In the genomic region with DNA sequence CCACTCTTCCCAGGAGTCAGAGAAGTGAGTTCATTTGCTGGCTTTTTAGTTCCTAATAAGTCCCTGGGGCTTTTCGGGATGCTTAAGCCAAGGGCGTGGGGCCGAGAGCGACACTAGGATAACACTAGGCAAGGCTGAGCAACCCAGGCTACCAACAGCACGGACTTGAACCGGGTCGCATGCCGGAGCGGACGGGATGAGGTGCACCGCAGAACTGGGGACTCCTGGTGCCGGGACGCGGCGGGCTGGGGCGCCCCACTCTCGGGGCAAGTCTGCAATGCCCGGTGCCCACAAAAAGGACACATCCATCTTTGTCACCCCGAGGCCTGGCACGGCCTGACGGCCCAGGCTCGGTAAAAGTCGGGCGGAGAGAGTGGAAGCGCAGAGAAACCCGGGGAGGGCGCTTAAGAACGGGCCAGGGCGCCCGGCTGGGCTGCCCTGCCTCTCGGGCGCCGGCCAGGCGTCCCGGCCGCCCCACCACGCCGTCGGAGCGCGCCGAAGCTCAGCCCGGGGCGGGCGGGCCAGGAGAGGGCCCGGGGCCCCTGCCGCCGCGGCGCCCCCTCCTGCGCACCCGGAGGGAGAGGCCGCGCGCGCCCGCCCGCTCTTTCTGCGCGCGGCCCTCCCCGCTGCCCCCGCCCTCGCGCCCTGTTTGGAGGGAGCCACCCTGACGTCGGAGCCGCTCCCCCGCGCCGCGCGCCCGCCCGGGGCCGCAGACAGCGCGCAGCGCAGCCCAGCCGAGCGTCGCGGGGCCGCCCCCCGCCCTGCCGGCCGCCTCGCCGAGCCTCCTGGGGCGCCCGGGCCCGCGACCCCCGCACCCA, we compare ENCODE assay signal across 8 cellular contexts. TPM values are rescaled to one million over a fixed set of nuclear protein-coding genes. Genes with fewer than 3 reads are reported as not detected.
DNase-seq lines count a peak whose midpoint lies in the region; ATAC-seq and TF ChIP-seq lines count a peak whose summit lies in the region.

A gene with protein sequence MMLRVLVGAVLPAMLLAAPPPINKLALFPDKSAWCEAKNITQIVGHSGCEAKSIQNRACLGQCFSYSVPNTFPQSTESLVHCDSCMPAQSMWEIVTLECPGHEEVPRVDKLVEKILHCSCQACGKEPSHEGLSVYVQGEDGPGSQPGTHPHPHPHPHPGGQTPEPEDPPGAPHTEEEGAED (plus strand): TSS at position 710 of the 818 bp plus-strand sequence. CDS start 10,720 bp downstream, outside the sequence.

- no peak for TF ChIP-seq CTCF in liver (IDR thresholded peaks at IDR 0.05; ENCODE audit: low read depth, low read length, missing input control)

- H3K36me3 ChIP-seq in liver (ENCODE audit: control insufficient read depth in 4 of 4, insufficient read depth in 3 of 4, low read depth in 1 of 4, low read length in 3 of 4): no peaks in the 10 kb centered on the region

- no peak for ATAC-seq in GM19455 (IDR thresholded peaks at IDR 0.05; ENCODE audit: unreplicated experiment)

- DNase-seq in ELR (ENCODE audit: low read depth) (peak; percentile 69), dermis microvascular lymphatic vessel endothelial cell (ENCODE audit: low read depth in 2 of 2) (peak; percentile 41 to 78), NCI-H2107 (lab: John Stamatoyannopoulos, UW) (no peak)
- no peak for DNase-seq in Jurkat, Clone E6-1 (ENCODE audit: low read depth, low spot score)
- DNase-seq in activated CD4-positive, alpha-beta T cell treated with anti-CD3 and anti-CD28 coated beads, Interleukin-2, amount 50 U/mL, for 4 hours: peak; percentile 69 to 76
- DNase-seq in stimulated activated CD4-positive, alpha-beta T cell treated with anti-CD3 and anti-CD28 coated beads, Interleukin-4, amount 100 ng/mL, for 24 hours: peak; percentile 73

- peaks cover 0 to 8% (median 0%) of the 10 kb centered on the region in 4 donors for H3K27me3 ChIP-seq in liver (ENCODE audit: control insufficient read depth in 4 of 4, insufficient read depth in 4 of 4, low read length in 3 of 4)

- peak within 1 kb of the TSS; percentile 47 for H3K4me3 ChIP-seq in Jurkat, Clone E6-1 (ENCODE audit: low read length)
- peak within 1 kb of the TSS; percentile 15 to 62 (median 57) for H3K4me3 ChIP-seq in liver (ENCODE audit: low read depth in 1 of 3, low read length in 3 of 3)

- no peaks in the 10 kb centered on the region for H3K9me3 ChIP-seq in liver (ENCODE audit: control insufficient read depth in 4 of 4, low read length in 3 of 4)

- 3% methylated on average over 94 of the region's 94 CpGs for WGBS in liver

- peak within 1 kb of the TSS in 1 of 2 donors; percentile 49 for H3K27ac ChIP-seq in liver (ENCODE audit: low read depth in 1 of 2, low read length in 2 of 2)

- TF ChIP-seq RAD21 in liver (IDR thresholded peaks at IDR 0.05): no peak

- peaks cover 3 to 12% (median 8%) of the 10 kb centered on the region in 4 donors for H3K4me1 ChIP-seq in liver (ENCODE audit: control insufficient read depth in 4 of 4, insufficient read depth in 4 of 4, low read length in 3 of 4)

- H3K9ac ChIP-seq in liver (ENCODE audit: low read depth in 1 of 2, low read length in 2 of 2): peak within 1 kb of the TSS in 1 of 2 donors; percentile 16

TF ChIP-seq in liver, 16 proteins besides CTCF, POLR2A, EP300 and RAD21:
- TF ChIP-seq, protein P1, sequence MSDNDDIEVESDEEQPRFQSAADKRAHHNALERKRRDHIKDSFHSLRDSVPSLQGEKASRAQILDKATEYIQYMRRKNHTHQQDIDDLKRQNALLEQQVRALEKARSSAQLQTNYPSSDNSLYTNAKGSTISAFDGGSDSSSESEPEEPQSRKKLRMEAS (IDR thresholded peaks at IDR 0.05): no peak
- TF ChIP-seq NR2F2 (IDR thresholded peaks at IDR 0.05): no peak
- no peak for TF ChIP-seq GABPA (IDR thresholded peaks at IDR 0.05 in 1 of 2, conservative IDR thresholded peaks at IDR 0.05 in 1 of 2)
- no peak for TF ChIP-seq HNF4G (IDR thresholded peaks at IDR 0.05)
- TF ChIP-seq, protein P2, sequence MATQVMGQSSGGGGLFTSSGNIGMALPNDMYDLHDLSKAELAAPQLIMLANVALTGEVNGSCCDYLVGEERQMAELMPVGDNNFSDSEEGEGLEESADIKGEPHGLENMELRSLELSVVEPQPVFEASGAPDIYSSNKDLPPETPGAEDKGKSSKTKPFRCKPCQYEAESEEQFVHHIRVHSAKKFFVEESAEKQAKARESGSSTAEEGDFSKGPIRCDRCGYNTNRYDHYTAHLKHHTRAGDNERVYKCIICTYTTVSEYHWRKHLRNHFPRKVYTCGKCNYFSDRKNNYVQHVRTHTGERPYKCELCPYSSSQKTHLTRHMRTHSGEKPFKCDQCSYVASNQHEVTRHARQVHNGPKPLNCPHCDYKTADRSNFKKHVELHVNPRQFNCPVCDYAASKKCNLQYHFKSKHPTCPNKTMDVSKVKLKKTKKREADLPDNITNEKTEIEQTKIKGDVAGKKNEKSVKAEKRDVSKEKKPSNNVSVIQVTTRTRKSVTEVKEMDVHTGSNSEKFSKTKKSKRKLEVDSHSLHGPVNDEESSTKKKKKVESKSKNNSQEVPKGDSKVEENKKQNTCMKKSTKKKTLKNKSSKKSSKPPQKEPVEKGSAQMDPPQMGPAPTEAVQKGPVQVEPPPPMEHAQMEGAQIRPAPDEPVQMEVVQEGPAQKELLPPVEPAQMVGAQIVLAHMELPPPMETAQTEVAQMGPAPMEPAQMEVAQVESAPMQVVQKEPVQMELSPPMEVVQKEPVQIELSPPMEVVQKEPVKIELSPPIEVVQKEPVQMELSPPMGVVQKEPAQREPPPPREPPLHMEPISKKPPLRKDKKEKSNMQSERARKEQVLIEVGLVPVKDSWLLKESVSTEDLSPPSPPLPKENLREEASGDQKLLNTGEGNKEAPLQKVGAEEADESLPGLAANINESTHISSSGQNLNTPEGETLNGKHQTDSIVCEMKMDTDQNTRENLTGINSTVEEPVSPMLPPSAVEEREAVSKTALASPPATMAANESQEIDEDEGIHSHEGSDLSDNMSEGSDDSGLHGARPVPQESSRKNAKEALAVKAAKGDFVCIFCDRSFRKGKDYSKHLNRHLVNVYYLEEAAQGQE (IDR thresholded peaks at IDR 0.05): no peak
- no peak for TF ChIP-seq FOXA2 (IDR thresholded peaks at IDR 0.05)
- TF ChIP-seq RXRA (IDR thresholded peaks at IDR 0.05): no peak
- no peak for TF ChIP-seq JUND (IDR thresholded peaks at IDR 0.05)
- no peak for TF ChIP-seq HNF4A (conservative IDR thresholded peaks at IDR 0.05)
- no peak for TF ChIP-seq TAF1 (conservative IDR thresholded peaks at IDR 0.05)
- TF ChIP-seq YY1 (IDR thresholded peaks at IDR 0.05): no peak
- TF ChIP-seq EGR1 (IDR thresholded peaks at IDR 0.05; ENCODE audit: low read depth in 2 of 2): no peak
- TF ChIP-seq FOXA1 (IDR thresholded peaks at IDR 0.05): no peak
- TF ChIP-seq, protein P3, sequence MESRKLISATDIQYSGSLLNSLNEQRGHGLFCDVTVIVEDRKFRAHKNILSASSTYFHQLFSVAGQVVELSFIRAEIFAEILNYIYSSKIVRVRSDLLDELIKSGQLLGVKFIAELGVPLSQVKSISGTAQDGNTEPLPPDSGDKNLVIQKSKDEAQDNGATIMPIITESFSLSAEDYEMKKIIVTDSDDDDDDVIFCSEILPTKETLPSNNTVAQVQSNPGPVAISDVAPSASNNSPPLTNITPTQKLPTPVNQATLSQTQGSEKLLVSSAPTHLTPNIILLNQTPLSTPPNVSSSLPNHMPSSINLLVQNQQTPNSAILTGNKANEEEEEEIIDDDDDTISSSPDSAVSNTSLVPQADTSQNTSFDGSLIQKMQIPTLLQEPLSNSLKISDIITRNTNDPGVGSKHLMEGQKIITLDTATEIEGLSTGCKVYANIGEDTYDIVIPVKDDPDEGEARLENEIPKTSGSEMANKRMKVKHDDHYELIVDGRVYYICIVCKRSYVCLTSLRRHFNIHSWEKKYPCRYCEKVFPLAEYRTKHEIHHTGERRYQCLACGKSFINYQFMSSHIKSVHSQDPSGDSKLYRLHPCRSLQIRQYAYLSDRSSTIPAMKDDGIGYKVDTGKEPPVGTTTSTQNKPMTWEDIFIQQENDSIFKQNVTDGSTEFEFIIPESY (IDR thresholded peaks at IDR 0.05): no peak
- no peak for TF ChIP-seq SP1 (IDR thresholded peaks at IDR 0.05)
- TF ChIP-seq, protein P4, sequence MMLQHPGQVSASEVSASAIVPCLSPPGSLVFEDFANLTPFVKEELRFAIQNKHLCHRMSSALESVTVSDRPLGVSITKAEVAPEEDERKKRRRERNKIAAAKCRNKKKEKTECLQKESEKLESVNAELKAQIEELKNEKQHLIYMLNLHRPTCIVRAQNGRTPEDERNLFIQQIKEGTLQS (IDR thresholded peaks at IDR 0.05): no peak

RNA-seq across cellular contexts. Expression of the gene that starts here (rescaled TPM):
- polyA plus RNA-seq in Jurkat, Clone E6-1 (2012; ENCODE audit: insufficient read depth, insufficient read length): 25.4 TPM
- total RNA-seq in dermis microvascular lymphatic vessel endothelial cell (91.4 and 236 TPM in 2 replicates), liver (1 to 10 TPM; 1.7 to 1.8 TPM)
- polyA plus RNA-seq in liver: 1 to 10 TPM in 1 of 2 donors, under 1 TPM in 1; 0.72 to 4.4 TPM

Comparison
In these comparisons a context has a peak if more than half of its experiments do, and no peak if none do; other contexts are left out.
1. RNA of the gene that starts here (total RNA-seq): 91.4 to 236 TPM in dermis microvascular lymphatic vessel endothelial cell; 1.7 to 1.8 TPM in liver; every median in the first group is over 10 times any median in the second.
2. DNase-seq: peak in ELR (single experiment), activated CD4-positive, alpha-beta T cell treated with anti-CD3 and anti-CD28 coated beads, Interleukin-2, amount 50 U/mL, for 4 hours (2 of 2), dermis microvascular lymphatic vessel endothelial cell (2 of 2) and stimulated activated CD4-positive, alpha-beta T cell treated with anti-CD3 and anti-CD28 coated beads, Interleukin-4, amount 100 ng/mL, for 24 hours (single experiment); none in Jurkat, Clone E6-1 (single experiment) and NCI-H2107 (single experiment).